Comparison of ENCODE assay signal across 1 cellular context in genomic region chr5:179936976-179937681, GRCh38.
TF ChIP-seq lines count a peak whose summit lies in the region.

No MANE protein-coding gene starts in this region.

TF ChIP-seq in GM12878, 131 proteins besides CTCF, POLR2A, EP300 and RAD21 (continued from another document):
- TF ChIP-seq, protein P1, sequence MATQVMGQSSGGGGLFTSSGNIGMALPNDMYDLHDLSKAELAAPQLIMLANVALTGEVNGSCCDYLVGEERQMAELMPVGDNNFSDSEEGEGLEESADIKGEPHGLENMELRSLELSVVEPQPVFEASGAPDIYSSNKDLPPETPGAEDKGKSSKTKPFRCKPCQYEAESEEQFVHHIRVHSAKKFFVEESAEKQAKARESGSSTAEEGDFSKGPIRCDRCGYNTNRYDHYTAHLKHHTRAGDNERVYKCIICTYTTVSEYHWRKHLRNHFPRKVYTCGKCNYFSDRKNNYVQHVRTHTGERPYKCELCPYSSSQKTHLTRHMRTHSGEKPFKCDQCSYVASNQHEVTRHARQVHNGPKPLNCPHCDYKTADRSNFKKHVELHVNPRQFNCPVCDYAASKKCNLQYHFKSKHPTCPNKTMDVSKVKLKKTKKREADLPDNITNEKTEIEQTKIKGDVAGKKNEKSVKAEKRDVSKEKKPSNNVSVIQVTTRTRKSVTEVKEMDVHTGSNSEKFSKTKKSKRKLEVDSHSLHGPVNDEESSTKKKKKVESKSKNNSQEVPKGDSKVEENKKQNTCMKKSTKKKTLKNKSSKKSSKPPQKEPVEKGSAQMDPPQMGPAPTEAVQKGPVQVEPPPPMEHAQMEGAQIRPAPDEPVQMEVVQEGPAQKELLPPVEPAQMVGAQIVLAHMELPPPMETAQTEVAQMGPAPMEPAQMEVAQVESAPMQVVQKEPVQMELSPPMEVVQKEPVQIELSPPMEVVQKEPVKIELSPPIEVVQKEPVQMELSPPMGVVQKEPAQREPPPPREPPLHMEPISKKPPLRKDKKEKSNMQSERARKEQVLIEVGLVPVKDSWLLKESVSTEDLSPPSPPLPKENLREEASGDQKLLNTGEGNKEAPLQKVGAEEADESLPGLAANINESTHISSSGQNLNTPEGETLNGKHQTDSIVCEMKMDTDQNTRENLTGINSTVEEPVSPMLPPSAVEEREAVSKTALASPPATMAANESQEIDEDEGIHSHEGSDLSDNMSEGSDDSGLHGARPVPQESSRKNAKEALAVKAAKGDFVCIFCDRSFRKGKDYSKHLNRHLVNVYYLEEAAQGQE (IDR thresholded peaks at IDR 0.05; ENCODE audit: low read depth, low read length), result no peak
